33 cellular contexts compared by ENCODE assay signal in the genomic region with DNA sequence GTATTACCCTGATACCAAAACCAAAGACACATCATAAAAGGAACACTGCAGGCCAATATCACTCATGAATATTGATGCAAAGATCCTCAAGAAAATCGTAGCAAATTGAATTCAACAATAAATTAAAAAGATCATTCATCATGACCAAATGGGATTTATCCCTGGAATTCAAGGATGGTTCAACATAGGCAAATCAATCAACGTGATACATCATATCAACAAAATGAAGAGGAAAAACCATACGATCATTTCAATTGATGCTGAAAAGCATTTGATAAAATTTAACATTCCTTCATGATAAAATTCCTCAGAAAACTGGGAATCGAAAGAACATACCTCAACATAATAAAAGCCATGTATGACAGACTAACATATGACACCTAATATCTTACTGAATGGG.
"Had no signal": no experiment of that assay in that cellular context is flagged by ENCODE, and none has a peak within 500 bp of the region (broad histone marks: within the 10 kb centered on the region; RNA-seq: fewer than 3 reads in every experiment).

No MANE protein-coding gene starts in this region.

- H3K4me3 ChIP-seq: ascending aorta, body of pancreas, breast epithelium had no signal

- ATAC-seq: activated CD8-positive, alpha-beta T cell treated with anti-CD3 and anti-CD28 coated beads for 36 hours; activated naive CD4-positive, alpha-beta T cell treated with anti-CD3 and anti-CD28 coated beads, Interleukin-2, amount 50 U/mL, for 72 hours; activated T-cell treated with anti-CD3 and anti-CD28 coated beads, Interleukin-2, amount 50 U/mL, for 4 hours; activated T-cell treated with anti-CD3 and anti-CD28 coated beads, Interleukin-2, amount 50 U/mL, for 72 hours; activated T-helper 17 cell treated with anti-CD3 and anti-CD28 coated beads, Interleukin-2, amount 50 U/mL, for 72 hours; body of pancreas had no signal

- H3K27me3 ChIP-seq: ascending aorta, body of pancreas, brain microvascular endothelial cell had no signal

- H3K4me1 ChIP-seq: ascending aorta, body of pancreas, breast epithelium had no signal

- H3K9me3 ChIP-seq: body of pancreas had no signal

- FAIRE-seq: TTC549 had no signal

- DNase-seq: activated B cell treated with CpG ODN at 0.5 μM for 24 hours; activated CD4-positive, alpha-beta memory T cell treated with anti-CD3 and anti-CD28 coated beads for 36 hours; activated CD4-positive, alpha-beta T cell treated with anti-CD3 and anti-CD28 coated beads for 4 hours; activated CD4-positive, alpha-beta T cell treated with anti-CD3 and anti-CD28 coated beads, Interleukin-2, amount 10 ng/mL, durations not matched to agents 24 days and 14 days; activated CD4-positive, alpha-beta T cell treated with anti-CD3 and anti-CD28 coated beads, Interleukin-2, amount 50 U/mL, for 1 hour; activated CD4-positive, alpha-beta T cell treated with anti-CD3 and anti-CD28 coated beads, Interleukin-2, amount 50 U/mL, for 4 hours; activated CD4-positive, CD25-positive, alpha-beta regulatory T cell treated with anti-CD3 and anti-CD28 coated beads, Interleukin-2, amount 50 U/mL, for 72 hours; activated CD8-positive, alpha-beta memory T cell treated with anti-CD3 and anti-CD28 coated beads, Interleukin-2, amount 50 U/mL, for 4 hours; activated CD8-positive, alpha-beta T cell treated with anti-CD3 and anti-CD28 coated beads for 36 hours; activated effector memory CD4-positive, alpha-beta T cell treated with anti-CD3 and anti-CD28 coated beads, Interleukin-2, amount 50 U/mL, for 16 hours; activated gamma-delta T cell treated with Interleukin-2 at 50 U/mL for 16 hours; activated naive CD4-positive, alpha-beta T cell; activated naive CD4-positive, alpha-beta T cell treated with anti-CD3 and anti-CD28 coated beads for 36 hours; activated naive CD4-positive, alpha-beta T cell treated with anti-CD3 and anti-CD28 coated beads, Interleukin-2, amount 50 U/mL, for 16 hours; activated naive CD8-positive, alpha-beta T cell treated with anti-CD3 and anti-CD28 coated beads for 36 hours; activated T-cell treated with anti-CD3 and anti-CD28 coated beads for 4 hours; activated T-cell treated with anti-CD3 and anti-CD28 coated beads, Interleukin-2, amount 50 U/mL, for 1 hour; activated T-cell treated with anti-CD3 and anti-CD28 coated beads, Interleukin-2, amount 50 U/mL, for 4 hours; activated T-cell treated with anti-CD3 and anti-CD28 coated beads, Interleukin-2, amount 50 U/mL, for 72 hours; amygdala; anterior cingulate cortex; body of pancreas; brain microvascular endothelial cell; central memory CD4-positive, alpha-beta T cell; T-helper 1 cell; T-helper 2 cell; T-helper 9 cell had no signal

- H3K36me3 ChIP-seq: ascending aorta, brain microvascular endothelial cell, breast epithelium had no signal

- H3K27ac ChIP-seq: ascending aorta, body of pancreas, brain microvascular endothelial cell, breast epithelium, VCaP had no signal
